In genomic region chr5:173809014-173809413, GRCh38 we compare ENCODE assay signal across 25 cellular contexts.
"Had no signal": no experiment of that assay in that cellular context is flagged by ENCODE, and none has a peak within 500 bp of the region (broad histone marks: within the 10 kb centered on the region; RNA-seq: fewer than 3 reads in every experiment).

No MANE protein-coding gene starts in this region.

- H3K36me3 ChIP-seq: colonic mucosa, esophagus muscularis mucosa, lower lobe of right lung, pancreas, prostate gland, right atrium auricular region, thoracic aorta, tibial nerve, upper lobe of left lung had no signal

- H3K4me3 ChIP-seq: colonic mucosa, esophagus muscularis mucosa, lower lobe of right lung, pancreas, prostate gland, right atrium auricular region, smooth muscle cell, thoracic aorta, tibial nerve, upper lobe of left lung had no signal

- H3K9me3 ChIP-seq: colonic mucosa, lower lobe of right lung, pancreas, prostate gland, right atrium auricular region, thoracic aorta, upper lobe of left lung had no signal

- H3K4me1 ChIP-seq: colonic mucosa, esophagus muscularis mucosa, pancreas, prostate gland, right atrium auricular region, tibial nerve had no signal

- ATAC-seq: left ventricle myocardium superior; naive thymus-derived CD8-positive, alpha-beta T cell; stimulated activated memory B cell treated with anti-CD40 and anti-IgM and Interleukin-4, amounts not matched to agents 10 μg/mL and 1 μg/mL and 100 μg/mL, for 72 hours; stimulated activated naive CD8-positive, alpha-beta T cell treated with anti-CD3 and anti-CD28 coated beads, Interleukin-15, Interleukin-2, amounts not matched to agents 100 U/mL and 50 U/mL, for 24 hours had no signal

- H3K27me3 ChIP-seq: colonic mucosa, esophagus muscularis mucosa, pancreas, right atrium auricular region, tibial nerve, upper lobe of left lung had no signal

- H3K27ac ChIP-seq: colonic mucosa, epithelial cell of prostate, esophagus muscularis mucosa, lower lobe of right lung, pancreas, prostate gland, right atrium auricular region, thoracic aorta, tibial nerve, upper lobe of left lung had no signal

- H3K4me2 ChIP-seq: smooth muscle cell had no signal

- DNase-seq: colonic mucosa; effector CD8-positive, alpha-beta T cell; endodermal cell; foreskin melanocyte; glutamatergic neuron; hypothalamus; immature natural killer cell; left ventricle myocardium superior; lower lobe of right lung; naive thymus-derived CD8-positive, alpha-beta T cell; nephron progenitor cell; occipital lobe; pancreas; stimulated activated CD4-positive, alpha-beta T cell treated with anti-CD3 and anti-CD28 coated beads, Interleukin-2, amount 100 ng/mL, for 24 hours; stimulated activated CD4-positive, alpha-beta T cell treated with anti-CD3 and anti-CD28 coated beads, Interleukin-4, amount 100 ng/mL, for 24 hours; stimulated activated naive CD8-positive, alpha-beta T cell treated with anti-CD3 and anti-CD28 coated beads, Interleukin-15, Interleukin-2, amounts not matched to agents 100 U/mL and 50 U/mL, for 24 hours had no signal
